In genomic region chr3:137194301-137194700, GRCh38 we compare ENCODE assay signal across 28 cellular contexts.
"Had no signal": no experiment of that assay in that cellular context is flagged by ENCODE, and none has a peak within 500 bp of the region (broad histone marks: within the 10 kb centered on the region; RNA-seq: fewer than 3 reads in every experiment).

No MANE protein-coding gene starts in this region.

- H3K9me2 ChIP-seq: SK-N-SH had no signal

- H3K4me3 ChIP-seq: ascending aorta, body of pancreas, Peyer's patch, SJCRH30 had no signal

- H3K4me1 ChIP-seq: ascending aorta, body of pancreas, Peyer's patch, SJCRH30 had no signal

- H3K9me3 ChIP-seq: ascending aorta, body of pancreas, Peyer's patch, SJCRH30, SK-N-SH had no signal

- H3K36me3 Mint-ChIP-seq: activated naive CD4-positive, alpha-beta T cell treated with anti-CD3 and anti-CD28 coated beads, Interleukin-2, amount 50 U/mL, for 72 hours had no signal

- H3K27me3 ChIP-seq: ascending aorta, body of pancreas, Peyer's patch, SJCRH30 had no signal

- H3K4me1 Mint-ChIP-seq: activated CD4-positive, alpha-beta T cell treated with anti-CD3 and anti-CD28 coated beads for 36 hours; activated naive CD8-positive, alpha-beta T cell treated with anti-CD3 and anti-CD28 coated beads, Interleukin-2, amount 50 U/mL, for 24 hours had no signal

- H3K9ac ChIP-seq: SK-N-SH had no signal

- H3K27me3 Mint-ChIP-seq: activated naive CD8-positive, alpha-beta T cell treated with anti-CD3 and anti-CD28 coated beads, Interleukin-2, amount 50 U/mL, for 24 hours had no signal

- H3K9me3 Mint-ChIP-seq: activated naive CD8-positive, alpha-beta T cell treated with anti-CD3 and anti-CD28 coated beads, Interleukin-2, amount 50 U/mL, for 24 hours had no signal

- H3K4me3 Mint-ChIP-seq: activated CD4-positive, alpha-beta T cell treated with anti-CD3 and anti-CD28 coated beads for 36 hours; activated CD8-positive, alpha-beta T cell treated with anti-CD3 and anti-CD28 coated beads, Interleukin-2, amount 10 ng/mL, durations not matched to agents 7 days and 5 days; activated naive CD8-positive, alpha-beta T cell treated with anti-CD3 and anti-CD28 coated beads, Interleukin-2, amount 50 U/mL, for 24 hours had no signal

- H3K27ac ChIP-seq: ascending aorta, body of pancreas, Peyer's patch, RWPE1, SJCRH30, VCaP had no signal

- H3K36me3 ChIP-seq: ascending aorta, Peyer's patch, SJCRH30 had no signal

- H3K4me2 ChIP-seq: SK-N-SH had no signal

- DNase-seq: activated CD4-positive, alpha-beta T cell treated with anti-CD3 and anti-CD28 coated beads for 36 hours; activated CD8-positive, alpha-beta memory T cell treated with anti-CD3 and anti-CD28 coated beads, Interleukin-2, amount 50 U/mL, for 48 hours; activated CD8-positive, alpha-beta T cell treated with anti-CD3 and anti-CD28 coated beads, Interleukin-2, amount 10 ng/mL, durations not matched to agents 7 days and 5 days; activated effector memory CD4-positive, alpha-beta T cell treated with Interleukin-2 at 50 U/mL for 16 hours; activated naive CD4-positive, alpha-beta T cell treated with Interleukin-2 at 50 U/mL for 16 hours; activated naive CD8-positive, alpha-beta T cell treated with anti-CD3 and anti-CD28 coated beads, Interleukin-2, amount 50 U/mL, for 24 hours; activated T-cell treated with anti-CD3 and anti-CD28 coated beads, Interleukin-2, amount 50 U/mL, for 1 hour; amniotic stem cell; body of pancreas; central memory CD4-positive, alpha-beta T cell; Karpas-422; MM.1S; NCI-H1105 treated with DMSO at 0.1 percent for 48 hours; NCI-H1436 treated with DMSO at 0.1 percent for 48 hours; NCI-H187; NCI-H2081; NCI-H524; NCI-H774; NK-92 treated with Interleukin-12 subunit alpha and Interleukin-12 subunit beta, amount 100 ng/mL, for 24 hours; Peyer's patch; Right ventricle myocardium superior; SK-N-SH; T-helper 1 cell had no signal

- ATAC-seq: activated CD4-positive, alpha-beta T cell treated with anti-CD3 and anti-CD28 coated beads for 36 hours; activated CD8-positive, alpha-beta T cell treated with anti-CD3 and anti-CD28 coated beads, Interleukin-2, amount 10 ng/mL, durations not matched to agents 7 days and 5 days; activated naive CD4-positive, alpha-beta T cell treated with anti-CD3 and anti-CD28 coated beads, Interleukin-2, amount 50 U/mL, for 72 hours; activated naive CD8-positive, alpha-beta T cell treated with anti-CD3 and anti-CD28 coated beads, Interleukin-2, amount 50 U/mL, for 24 hours; body of pancreas had no signal

- H3K27ac Mint-ChIP-seq: activated CD4-positive, alpha-beta T cell treated with anti-CD3 and anti-CD28 coated beads for 36 hours; activated CD8-positive, alpha-beta T cell treated with anti-CD3 and anti-CD28 coated beads, Interleukin-2, amount 10 ng/mL, durations not matched to agents 7 days and 5 days; activated naive CD4-positive, alpha-beta T cell treated with anti-CD3 and anti-CD28 coated beads, Interleukin-2, amount 50 U/mL, for 72 hours; activated naive CD8-positive, alpha-beta T cell treated with anti-CD3 and anti-CD28 coated beads, Interleukin-2, amount 50 U/mL, for 24 hours had no signal
